Comparison of ENCODE assay signal across 1 cellular context in genomic region chr2:219218279-219219112, GRCh38.
TF ChIP-seq lines count a peak whose summit lies in the region.

TSS of gene ABCB6 (minus strand) at chr2:219218958. CDS start at chr2:219218673, 285 bp downstream.

TF ChIP-seq in K562, 482 proteins besides CTCF, POLR2A, EP300 and RAD21 (continued from another document):
- TF ChIP-seq, protein P1, sequence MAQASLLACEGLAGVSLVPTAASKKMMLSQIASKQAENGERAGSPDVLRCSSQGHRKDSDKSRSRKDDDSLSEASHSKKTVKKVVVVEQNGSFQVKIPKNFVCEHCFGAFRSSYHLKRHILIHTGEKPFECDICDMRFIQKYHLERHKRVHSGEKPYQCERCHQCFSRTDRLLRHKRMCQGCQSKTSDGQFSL (CRISPR knock-in tag; IDR thresholded peaks at IDR 0.05), result peak; percentile 42; the same call in 1 of the 2 replicates
- TF ChIP-seq, protein P1 (tag; IDR thresholded peaks at IDR 0.05), result no peak
- TF ChIP-seq PTTG1 (tag; IDR thresholded peaks at IDR 0.05; ENCODE audit: low read depth) (no peak), ZBTB26 (CRISPR knock-in tag; IDR thresholded peaks at IDR 0.05) (no peak), CHCHD3 (CRISPR knock-in tag; IDR thresholded peaks at IDR 0.05) (no peak), TOE1 (IDR thresholded peaks at IDR 0.05; ENCODE audit: borderline replicate concordance) (peak; percentile 95), TOE1 (CRISPR knock-in tag; IDR thresholded peaks at IDR 0.05; ENCODE audit: borderline replicate concordance, low read depth) (no peak), SUPT5H (IDR thresholded peaks at IDR 0.05) (peak; percentile 83), CREB1 (IDR thresholded peaks at IDR 0.05) (peak; percentile 56), CREB1 (CRISPR knock-in tag; IDR thresholded peaks at IDR 0.05) (peak; percentile 22; the same call in 1 of the 2 replicates), POU5F1 (IDR thresholded peaks at IDR 0.05; ENCODE audit: borderline replicate concordance, low read depth, low read length, partially characterized antibody) (no peak), CAMTA2 (CRISPR knock-in tag; conservative IDR thresholded peaks at IDR 0.05) (no peak), ZNF282 (CRISPR knock-in tag; IDR thresholded peaks at IDR 0.05) (no peak), TCFL5 (CRISPR knock-in tag; conservative IDR thresholded peaks at IDR 0.05) (no peak), RFX1 (IDR thresholded peaks at IDR 0.05) (peak; percentile 68), ZNF24 (IDR thresholded peaks at IDR 0.05) (no peak), CHD1 (IDR thresholded peaks at IDR 0.05; ENCODE audit: low read length) (peak; percentile 38), ESRRB (CRISPR knock-in tag; IDR thresholded peaks at IDR 0.05; ENCODE audit: borderline replicate concordance) (no peak), PCBP1 (IDR thresholded peaks at IDR 0.05; ENCODE audit: low read depth, low read length, poor library complexity, severe bottlenecking) (peak; percentile 25), CC2D1A (IDR thresholded peaks at IDR 0.05) (no peak)
- TF ChIP-seq, protein P2, sequence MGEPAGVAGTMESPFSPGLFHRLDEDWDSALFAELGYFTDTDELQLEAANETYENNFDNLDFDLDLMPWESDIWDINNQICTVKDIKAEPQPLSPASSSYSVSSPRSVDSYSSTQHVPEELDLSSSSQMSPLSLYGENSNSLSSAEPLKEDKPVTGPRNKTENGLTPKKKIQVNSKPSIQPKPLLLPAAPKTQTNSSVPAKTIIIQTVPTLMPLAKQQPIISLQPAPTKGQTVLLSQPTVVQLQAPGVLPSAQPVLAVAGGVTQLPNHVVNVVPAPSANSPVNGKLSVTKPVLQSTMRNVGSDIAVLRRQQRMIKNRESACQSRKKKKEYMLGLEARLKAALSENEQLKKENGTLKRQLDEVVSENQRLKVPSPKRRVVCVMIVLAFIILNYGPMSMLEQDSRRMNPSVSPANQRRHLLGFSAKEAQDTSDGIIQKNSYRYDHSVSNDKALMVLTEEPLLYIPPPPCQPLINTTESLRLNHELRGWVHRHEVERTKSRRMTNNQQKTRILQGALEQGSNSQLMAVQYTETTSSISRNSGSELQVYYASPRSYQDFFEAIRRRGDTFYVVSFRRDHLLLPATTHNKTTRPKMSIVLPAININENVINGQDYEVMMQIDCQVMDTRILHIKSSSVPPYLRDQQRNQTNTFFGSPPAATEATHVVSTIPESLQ (CRISPR knock-in tag; IDR thresholded peaks at IDR 0.05), result no peak
- TF ChIP-seq, protein P3, sequence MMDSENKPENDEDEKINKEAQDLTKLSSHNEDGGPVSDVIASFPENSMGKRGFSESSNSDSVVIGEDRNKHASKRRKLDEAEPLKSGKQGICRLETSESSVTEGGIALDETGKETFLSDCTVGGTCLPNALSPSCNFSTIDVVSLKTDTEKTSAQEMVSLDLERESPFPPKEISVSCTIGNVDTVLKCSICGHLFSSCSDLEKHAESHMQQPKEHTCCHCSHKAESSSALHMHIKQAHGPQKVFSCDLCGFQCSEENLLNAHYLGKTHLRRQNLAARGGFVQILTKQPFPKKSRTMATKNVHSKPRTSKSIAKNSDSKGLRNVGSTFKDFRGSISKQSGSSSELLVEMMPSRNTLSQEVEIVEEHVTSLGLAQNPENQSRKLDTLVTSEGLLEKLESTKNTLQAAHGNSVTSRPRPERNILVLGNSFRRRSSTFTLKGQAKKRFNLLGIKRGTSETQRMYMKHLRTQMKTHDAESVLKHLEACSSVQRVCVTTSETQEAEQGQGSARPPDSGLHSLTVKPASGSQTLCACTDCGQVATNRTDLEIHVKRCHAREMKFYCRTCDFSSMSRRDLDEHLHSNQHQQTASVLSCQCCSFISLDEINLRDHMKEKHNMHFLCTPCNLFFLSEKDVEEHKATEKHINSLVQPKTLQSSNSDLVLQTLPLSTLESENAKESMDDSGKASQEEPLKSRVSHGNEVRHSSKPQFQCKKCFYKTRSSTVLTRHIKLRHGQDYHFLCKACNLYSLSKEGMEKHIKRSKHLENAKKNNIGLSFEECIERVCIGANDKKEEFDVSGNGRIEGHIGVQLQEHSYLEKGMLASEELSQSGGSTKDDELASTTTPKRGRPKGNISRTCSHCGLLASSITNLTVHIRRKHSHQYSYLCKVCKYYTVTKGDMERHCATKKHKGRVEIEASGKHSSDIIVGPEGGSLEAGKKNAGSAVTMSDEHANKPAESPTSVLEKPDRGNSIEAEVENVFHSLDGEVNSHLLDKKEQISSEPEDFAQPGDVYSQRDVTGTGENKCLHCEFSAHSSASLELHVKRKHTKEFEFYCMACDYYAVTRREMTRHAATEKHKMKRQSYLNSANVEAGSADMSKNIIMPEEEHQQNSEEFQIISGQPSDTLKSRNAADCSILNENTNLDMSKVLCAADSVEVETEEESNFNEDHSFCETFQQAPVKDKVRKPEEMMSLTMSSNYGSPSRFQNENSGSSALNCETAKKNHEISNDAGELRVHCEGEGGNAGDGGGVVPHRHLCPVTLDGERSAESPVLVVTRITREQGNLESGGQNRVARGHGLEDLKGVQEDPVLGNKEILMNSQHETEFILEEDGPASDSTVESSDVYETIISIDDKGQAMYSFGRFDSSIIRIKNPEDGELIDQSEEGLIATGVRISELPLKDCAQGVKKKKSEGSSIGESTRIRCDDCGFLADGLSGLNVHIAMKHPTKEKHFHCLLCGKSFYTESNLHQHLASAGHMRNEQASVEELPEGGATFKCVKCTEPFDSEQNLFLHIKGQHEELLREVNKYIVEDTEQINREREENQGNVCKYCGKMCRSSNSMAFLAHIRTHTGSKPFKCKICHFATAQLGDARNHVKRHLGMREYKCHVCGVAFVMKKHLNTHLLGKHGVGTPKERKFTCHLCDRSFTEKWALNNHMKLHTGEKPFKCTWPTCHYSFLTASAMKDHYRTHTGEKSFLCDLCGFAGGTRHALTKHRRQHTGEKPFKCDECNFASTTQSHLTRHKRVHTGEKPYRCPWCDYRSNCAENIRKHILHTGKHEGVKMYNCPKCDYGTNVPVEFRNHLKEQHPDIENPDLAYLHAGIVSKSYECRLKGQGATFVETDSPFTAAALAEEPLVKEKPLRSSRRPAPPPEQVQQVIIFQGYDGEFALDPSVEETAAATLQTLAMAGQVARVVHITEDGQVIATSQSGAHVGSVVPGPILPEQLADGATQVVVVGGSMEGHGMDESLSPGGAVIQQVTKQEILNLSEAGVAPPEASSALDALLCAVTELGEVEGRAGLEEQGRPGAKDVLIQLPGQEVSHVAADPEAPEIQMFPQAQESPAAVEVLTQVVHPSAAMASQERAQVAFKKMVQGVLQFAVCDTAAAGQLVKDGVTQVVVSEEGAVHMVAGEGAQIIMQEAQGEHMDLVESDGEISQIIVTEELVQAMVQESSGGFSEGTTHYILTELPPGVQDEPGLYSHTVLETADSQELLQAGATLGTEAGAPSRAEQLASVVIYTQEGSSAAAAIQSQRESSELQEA (IDR thresholded peaks at IDR 0.05; ENCODE audit: low read depth), result no peak
- TF ChIP-seq, protein P4, sequence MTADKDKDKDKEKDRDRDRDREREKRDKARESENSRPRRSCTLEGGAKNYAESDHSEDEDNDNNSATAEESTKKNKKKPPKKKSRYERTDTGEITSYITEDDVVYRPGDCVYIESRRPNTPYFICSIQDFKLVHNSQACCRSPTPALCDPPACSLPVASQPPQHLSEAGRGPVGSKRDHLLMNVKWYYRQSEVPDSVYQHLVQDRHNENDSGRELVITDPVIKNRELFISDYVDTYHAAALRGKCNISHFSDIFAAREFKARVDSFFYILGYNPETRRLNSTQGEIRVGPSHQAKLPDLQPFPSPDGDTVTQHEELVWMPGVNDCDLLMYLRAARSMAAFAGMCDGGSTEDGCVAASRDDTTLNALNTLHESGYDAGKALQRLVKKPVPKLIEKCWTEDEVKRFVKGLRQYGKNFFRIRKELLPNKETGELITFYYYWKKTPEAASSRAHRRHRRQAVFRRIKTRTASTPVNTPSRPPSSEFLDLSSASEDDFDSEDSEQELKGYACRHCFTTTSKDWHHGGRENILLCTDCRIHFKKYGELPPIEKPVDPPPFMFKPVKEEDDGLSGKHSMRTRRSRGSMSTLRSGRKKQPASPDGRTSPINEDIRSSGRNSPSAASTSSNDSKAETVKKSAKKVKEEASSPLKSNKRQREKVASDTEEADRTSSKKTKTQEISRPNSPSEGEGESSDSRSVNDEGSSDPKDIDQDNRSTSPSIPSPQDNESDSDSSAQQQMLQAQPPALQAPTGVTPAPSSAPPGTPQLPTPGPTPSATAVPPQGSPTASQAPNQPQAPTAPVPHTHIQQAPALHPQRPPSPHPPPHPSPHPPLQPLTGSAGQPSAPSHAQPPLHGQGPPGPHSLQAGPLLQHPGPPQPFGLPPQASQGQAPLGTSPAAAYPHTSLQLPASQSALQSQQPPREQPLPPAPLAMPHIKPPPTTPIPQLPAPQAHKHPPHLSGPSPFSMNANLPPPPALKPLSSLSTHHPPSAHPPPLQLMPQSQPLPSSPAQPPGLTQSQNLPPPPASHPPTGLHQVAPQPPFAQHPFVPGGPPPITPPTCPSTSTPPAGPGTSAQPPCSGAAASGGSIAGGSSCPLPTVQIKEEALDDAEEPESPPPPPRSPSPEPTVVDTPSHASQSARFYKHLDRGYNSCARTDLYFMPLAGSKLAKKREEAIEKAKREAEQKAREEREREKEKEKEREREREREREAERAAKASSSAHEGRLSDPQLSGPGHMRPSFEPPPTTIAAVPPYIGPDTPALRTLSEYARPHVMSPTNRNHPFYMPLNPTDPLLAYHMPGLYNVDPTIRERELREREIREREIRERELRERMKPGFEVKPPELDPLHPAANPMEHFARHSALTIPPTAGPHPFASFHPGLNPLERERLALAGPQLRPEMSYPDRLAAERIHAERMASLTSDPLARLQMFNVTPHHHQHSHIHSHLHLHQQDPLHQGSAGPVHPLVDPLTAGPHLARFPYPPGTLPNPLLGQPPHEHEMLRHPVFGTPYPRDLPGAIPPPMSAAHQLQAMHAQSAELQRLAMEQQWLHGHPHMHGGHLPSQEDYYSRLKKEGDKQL (CRISPR knock-in tag; IDR thresholded peaks at IDR 0.05; ENCODE audit: borderline replicate concordance), result 0 out of 2 replicates have a peak, but pooled peaks have one; percentile 59
- TF ChIP-seq, protein P5, sequence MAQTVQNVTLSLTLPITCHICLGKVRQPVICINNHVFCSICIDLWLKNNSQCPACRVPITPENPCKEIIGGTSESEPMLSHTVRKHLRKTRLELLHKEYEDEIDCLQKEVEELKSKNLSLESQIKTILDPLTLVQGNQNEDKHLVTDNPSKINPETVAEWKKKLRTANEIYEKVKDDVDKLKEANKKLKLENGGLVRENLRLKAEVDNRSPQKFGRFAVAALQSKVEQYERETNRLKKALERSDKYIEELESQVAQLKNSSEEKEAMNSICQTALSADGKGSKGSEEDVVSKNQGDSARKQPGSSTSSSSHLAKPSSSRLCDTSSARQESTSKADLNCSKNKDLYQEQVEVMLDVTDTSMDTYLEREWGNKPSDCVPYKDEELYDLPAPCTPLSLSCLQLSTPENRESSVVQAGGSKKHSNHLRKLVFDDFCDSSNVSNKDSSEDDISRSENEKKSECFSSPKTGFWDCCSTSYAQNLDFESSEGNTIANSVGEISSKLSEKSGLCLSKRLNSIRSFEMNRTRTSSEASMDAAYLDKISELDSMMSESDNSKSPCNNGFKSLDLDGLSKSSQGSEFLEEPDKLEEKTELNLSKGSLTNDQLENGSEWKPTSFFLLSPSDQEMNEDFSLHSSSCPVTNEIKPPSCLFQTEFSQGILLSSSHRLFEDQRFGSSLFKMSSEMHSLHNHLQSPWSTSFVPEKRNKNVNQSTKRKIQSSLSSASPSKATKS (CRISPR knock-in tag; IDR thresholded peaks at IDR 0.05), result no peak
